ENCODE assay signal across 8 cellular contexts in genomic region chr20:56554869-56555268, GRCh38.
DNase-seq lines count a peak whose midpoint lies in the region; ATAC-seq and TF ChIP-seq lines count a peak whose summit lies in the region.

No MANE protein-coding gene starts in this region.

- ATAC-seq in GM21367 (IDR thresholded peaks at IDR 0.05; ENCODE audit: unreplicated experiment) (peak; percentile 82), HG03457 (IDR thresholded peaks at IDR 0.05; ENCODE audit: unreplicated experiment) (peak; percentile 82)

- DNase-seq in GM03348 (ENCODE audit: low spot score) (peak; percentile 86), NCI-H748 (lab: John Stamatoyannopoulos, UW; ENCODE audit: unreplicated experiment) (peak; percentile 55), astrocyte of the spinal cord (ENCODE audit: low read depth, low spot score) (peak; percentile 97), inferior parietal cortex (ENCODE audit: extremely low spot score) (peak; percentile 79), T-helper 9 cell (no peak), cortex of kidney (lab: John Stamatoyannopoulos, UW) (no peak)

- no peak for TF ChIP-seq CTCF in astrocyte of the spinal cord (IDR thresholded peaks at IDR 0.05; ENCODE audit: low read depth, low read length)

- no peak overlapping the region for H3K4me3 ChIP-seq in astrocyte of the spinal cord (ENCODE audit: low read depth, low read length)

- in situ Hi-C loops in astrocyte of the spinal cord (cut with HindIII; ENCODE audit: low sequenced_read_pairs), result no loop called here

Comparison
In these comparisons a context has a peak if more than half of its experiments do, and no peak if none do; other contexts are left out.
1. DNase-seq: peak in GM03348 (single experiment), NCI-H748 (single experiment), astrocyte of the spinal cord (single experiment) and inferior parietal cortex (single experiment); none in T-helper 9 cell (single experiment) and cortex of kidney (single experiment).